In genomic region chr16:26645629-26646028, GRCh38 we compare ENCODE assay signal across 7 cellular contexts.
DNase-seq lines count a peak whose midpoint lies in the region; ATAC-seq and TF ChIP-seq lines count a peak whose summit lies in the region.

No MANE protein-coding gene starts in this region.

- H3K27ac ChIP-seq in Karpas-422 (ENCODE audit: low read length), result no peak overlapping the region

- no peaks in the 10 kb centered on the region for H3K79me2 ChIP-seq in Karpas-422 (ENCODE audit: low read length)

- POLR2A ChIA-PET in activated CD4-positive, alpha-beta memory T cell treated with anti-CD3 and anti-CD28 coated beads, Interleukin-2, amount 10 ng/mL, durations not matched to agents 7 days and 5 days (lab: Charles Lee), result no interaction called here

- H3K27ac Mint-ChIP-seq in activated CD4-positive, alpha-beta memory T cell treated with anti-CD3 and anti-CD28 coated beads, Interleukin-2, amount 10 ng/mL, durations not matched to agents 7 days and 5 days, result no peak overlapping the region

- H3K4me1 ChIP-seq in Karpas-422 (ENCODE audit: low read length), result peaks cover 22% of the 10 kb centered on the region

- H4K20me1 ChIP-seq in Karpas-422 (ENCODE audit: insufficient read depth, low read depth, low read length), result no peaks in the 10 kb centered on the region

- CTCF ChIA-PET in activated CD4-positive, alpha-beta memory T cell treated with anti-CD3 and anti-CD28 coated beads, Interleukin-2, amount 10 ng/mL, durations not matched to agents 7 days and 5 days (lab: Charles Lee), result interaction anchor here (0.7 to 1.7 kb wide), 17 partner anchors 9 to 808 kb away, joined by 3 to 7 read pairs (median 4); no protein-coding TSS in a partner anchor

- H3K9me3 ChIP-seq in Karpas-422 (ENCODE audit: low read length), result no peaks in the 10 kb centered on the region

- H3K4me1 Mint-ChIP-seq in activated CD4-positive, alpha-beta memory T cell treated with anti-CD3 and anti-CD28 coated beads, Interleukin-2, amount 10 ng/mL, durations not matched to agents 7 days and 5 days, result peaks cover 22% of the 10 kb centered on the region

- no peaks in the 10 kb centered on the region for H3K36me3 ChIP-seq in Karpas-422 (ENCODE audit: insufficient read depth, low read length)

- H3K27me3 ChIP-seq in Karpas-422 (ENCODE audit: low read length), result no peaks in the 10 kb centered on the region

- no peaks in the 10 kb centered on the region for H3K36me3 Mint-ChIP-seq in activated CD4-positive, alpha-beta memory T cell treated with anti-CD3 and anti-CD28 coated beads, Interleukin-2, amount 10 ng/mL, durations not matched to agents 7 days and 5 days (ENCODE audit: low read depth)

- H3K27me3 Mint-ChIP-seq in activated CD4-positive, alpha-beta memory T cell treated with anti-CD3 and anti-CD28 coated beads, Interleukin-2, amount 10 ng/mL, durations not matched to agents 7 days and 5 days, result peaks cover 1% of the 10 kb centered on the region

- TF ChIP-seq CTCF in foreskin fibroblast (IDR thresholded peaks at IDR 0.05; ENCODE audit: low read depth, low read length), result no peak

- DNase-seq in Karpas-422 (peak; percentile 71), iPS-NIHi11 (ENCODE audit: low spot score) (peak; percentile 66), SIG-M5 (lab: John Stamatoyannopoulos, UW) (no peak), foreskin fibroblast (no peak)
- peak; percentile 67 for DNase-seq in activated CD4-positive, alpha-beta memory T cell treated with anti-CD3 and anti-CD28 coated beads, Interleukin-2, amount 10 ng/mL, durations not matched to agents 7 days and 5 days
- DNase-seq in stimulated activated CD8-positive, alpha-beta memory T cell treated with anti-CD3 and anti-CD28 coated beads, Interleukin-7, amount 100 ng/mL, for 4 hours (ENCODE audit: low read depth in 2 of 2), result peak; percentile 7

- H3K4me3 Mint-ChIP-seq in activated CD4-positive, alpha-beta memory T cell treated with anti-CD3 and anti-CD28 coated beads, Interleukin-2, amount 10 ng/mL, durations not matched to agents 7 days and 5 days, result no peak overlapping the region

- H3K4me3 ChIP-seq in Karpas-422 (ENCODE audit: low read length), result no peak overlapping the region
- H3K4me3 ChIP-seq in foreskin fibroblast (ENCODE audit: low read depth in 1 of 2, low read length in 2 of 2), result no peak overlapping the region

- H3K4me2 ChIP-seq in Karpas-422 (ENCODE audit: low read depth, low read length, poor library complexity, severe bottlenecking), result no peak overlapping the region

- no peaks in the 10 kb centered on the region for H3K9me2 ChIP-seq in Karpas-422 (replicated peaks; ENCODE audit: insufficient read depth, low read length)

- no peak overlapping the region for H3K9ac ChIP-seq in Karpas-422 (ENCODE audit: low read length)

- no peaks in the 10 kb centered on the region for H3K9me3 Mint-ChIP-seq in activated CD4-positive, alpha-beta memory T cell treated with anti-CD3 and anti-CD28 coated beads, Interleukin-2, amount 10 ng/mL, durations not matched to agents 7 days and 5 days

- H2AFZ ChIP-seq in Karpas-422 (ENCODE audit: low read length), result no peak overlapping the region

- ATAC-seq in GM21528 (IDR thresholded peaks at IDR 0.05; ENCODE audit: low FRiP score, unreplicated experiment), result no peak

Comparison
In these comparisons a context has a peak if more than half of its experiments do, and no peak if none do; other contexts are left out.
1. DNase-seq: peak in Karpas-422 (single experiment), activated CD4-positive, alpha-beta memory T cell treated with anti-CD3 and anti-CD28 coated beads, Interleukin-2, amount 10 ng/mL, durations not matched to agents 7 days and 5 days (single experiment), iPS-NIHi11 (single experiment) and stimulated activated CD8-positive, alpha-beta memory T cell treated with anti-CD3 and anti-CD28 coated beads, Interleukin-7, amount 100 ng/mL, for 4 hours (2 of 2); none in SIG-M5 (single experiment) and foreskin fibroblast (0 of 2).